Comparison of ENCODE assay signal across 16 cellular contexts in genomic region chr2:1498176-1498575, GRCh38.
"Had no signal": no experiment of that assay in that cellular context is flagged by ENCODE, and none has a peak within 500 bp of the region (broad histone marks: within the 10 kb centered on the region; RNA-seq: fewer than 3 reads in every experiment).

No MANE protein-coding gene starts in this region.

- ATAC-seq: activated CD4-positive, CD25-positive, alpha-beta regulatory T cell treated with anti-CD3 and anti-CD28 coated beads, Interleukin-2, amount 50 U/mL, for 24 hours; foreskin keratinocyte; left colon; natural killer cell treated with Interleukin-12 subunit alpha and Interleukin-12 subunit beta and Interleukin-15 and Interleukin-18, amount 100 ng/mL, for 72 hours; T-cell had no signal

- H3K4me2 ChIP-seq: hepatocyte had no signal

- H3K4me3 ChIP-seq: colonic mucosa, hepatocyte, lung, skin epidermis had no signal

- H3K27ac ChIP-seq: colonic mucosa, foreskin keratinocyte, hepatocyte, skin epidermis had no signal

- H3K27me3 ChIP-seq: colonic mucosa, foreskin keratinocyte, hepatocyte had no signal

- H3K9me3 ChIP-seq: colonic mucosa had no signal

- DNase-seq: activated CD4-positive, alpha-beta T cell treated with anti-CD3 and anti-CD28 coated beads, Interleukin-2, amount 10 ng/mL, durations not matched to agents 7 days and 5 days; activated gamma-delta T cell treated with Interleukin-2 at 50 U/mL for 16 hours; central memory CD4-positive, alpha-beta T cell; colonic mucosa; foreskin keratinocyte; left colon; retina; stimulated activated CD4-positive, alpha-beta T cell treated with anti-CD3 and anti-CD28 coated beads, Interleukin-15, amount 100 ng/mL, for 24 hours; stimulated activated CD4-positive, alpha-beta T cell treated with anti-CD3 and anti-CD28 coated beads, Interleukin-2, amount 100 ng/mL, for 48 hours; T-cell; trophoblast cell had no signal

- H3K4me1 ChIP-seq: colonic mucosa, foreskin keratinocyte had no signal

- H3K36me3 ChIP-seq: colonic mucosa had no signal
